ENCODE assay signal across 9 cellular contexts in genomic region chr2:110755494-110756078, GRCh38. TPM values are rescaled to one million over a fixed set of nuclear protein-coding genes. Genes with fewer than 3 reads are reported as not detected.
DNase-seq lines count a peak whose midpoint lies in the region; ATAC-seq and TF ChIP-seq lines count a peak whose summit lies in the region.
"Had no signal": no experiment of that assay in that cellular context is flagged by ENCODE, and none has a peak within 500 bp of the region (broad histone marks: within the 10 kb centered on the region; RNA-seq: fewer than 3 reads in every experiment).

No MANE protein-coding gene starts in this region.

- no peaks in the 10 kb centered on the region for H3K4me1 ChIP-seq in heart right ventricle
- no peaks in the 10 kb centered on the region for H3K4me1 ChIP-seq in right atrium auricular region
- no peaks in the 10 kb centered on the region for H3K4me1 ChIP-seq in upper lobe of right lung

- H3K27ac ChIP-seq in heart right ventricle (no peak overlapping the region), right atrium auricular region (no peak overlapping the region), upper lobe of right lung (no peak overlapping the region)

- H3K4me3 ChIP-seq in heart right ventricle (no peak overlapping the region), right atrium auricular region (no peak overlapping the region), foreskin fibroblast (ENCODE audit: low read depth in 1 of 2, low read length in 2 of 2) (no peak overlapping the region), upper lobe of right lung (no peak overlapping the region)

- H3K27me3 ChIP-seq in heart right ventricle = peaks cover 0 to 5% (median 0%) of the 10 kb centered on the region in 7 donors
- no peaks in the 10 kb centered on the region for H3K27me3 ChIP-seq in right atrium auricular region
- H3K27me3 ChIP-seq in upper lobe of right lung = no peaks in the 10 kb centered on the region

- H3K9me3 ChIP-seq in heart right ventricle (peaks cover 0 to 29% (median 11%) of the 10 kb centered on the region in 11 donors), right atrium auricular region (peaks cover 0 to 9% of the 10 kb centered on the region in 2 donors), upper lobe of right lung (no peaks in the 10 kb centered on the region)

- DNase-seq in heart right ventricle (no peak), right atrium auricular region (ENCODE audit: low spot score) (no peak), RKO (ENCODE audit: low spot score) (peak; percentile 40), foreskin fibroblast (peak in 1 of 2 donors; percentile 18), upper lobe of right lung (no peak), GOT3 (lab: John Stamatoyannopoulos, UW) (no peak), NCI-H1436 (lab: John Stamatoyannopoulos, UW) (no peak)
- no peak for DNase-seq in activated effector memory CD4-positive, alpha-beta T cell treated with anti-CD3 and anti-CD28 coated beads, Interleukin-2, amount 50 U/mL, for 16 hours

- WGBS in heart right ventricle, 2 donors = 38 to 40% methylated on average over 4 of the region's 4 CpGs

- intact Hi-C loops in heart right ventricle (cut with DNase I) = loop anchor here in 1 of 10 donors (10.0 kb wide), 1 partner anchor 81 kb away; the partner anchor contains the start of gene BUB1
- intact Hi-C loops in upper lobe of right lung (cut with DNase I) = no loop called here

- ATAC-seq in heart right ventricle = no peak
- ATAC-seq in upper lobe of right lung = no peak

- H3K36me3 ChIP-seq in heart right ventricle = no peaks in the 10 kb centered on the region
- H3K36me3 ChIP-seq in right atrium auricular region = no peaks in the 10 kb centered on the region
- H3K36me3 ChIP-seq in upper lobe of right lung = no peaks in the 10 kb centered on the region

- TF ChIP-seq CTCF in heart right ventricle (IDR thresholded peaks at IDR 0.05) = peak; percentile 29 to 71 (median 64)
- peak in 1 of 2 donors; percentile 74 for TF ChIP-seq CTCF in right atrium auricular region (IDR thresholded peaks at IDR 0.05)
- TF ChIP-seq CTCF in foreskin fibroblast (IDR thresholded peaks at IDR 0.05; ENCODE audit: low read depth, low read length) = peak; percentile 24
- peak; percentile 65 for TF ChIP-seq CTCF in upper lobe of right lung (IDR thresholded peaks at IDR 0.05)

RNA-seq across cellular contexts. Expression of gene ACOXL, which starts 23.2 kb away (rescaled TPM):
- not detected for total RNA-seq in heart right ventricle
- polyA plus RNA-seq in heart right ventricle = not detected
- under 1 TPM; 0.33 to 0.55 TPM for total RNA-seq in right atrium auricular region
- 47.5 TPM for total RNA-seq in upper lobe of right lung
- polyA plus RNA-seq: esophagus had no signal

Comparison
In these comparisons a context has a peak if more than half of its experiments do, and no peak if none do; other contexts are left out.
1. RNA of gene ACOXL, which starts 23.2 kb away (total RNA-seq): 47.5 TPM in upper lobe of right lung (single experiment); 0.33 to 0.55 TPM in right atrium auricular region and not detected in heart right ventricle; every median in the first group is over 10 times any median in the second.